Comparison of ENCODE assay signal across 11 cellular contexts in genomic region chr14:104139460-104140212, GRCh38. TPM values are rescaled to one million over a fixed set of nuclear protein-coding genes. Genes with fewer than 3 reads are reported as not detected.
DNase-seq lines count a peak whose midpoint lies in the region; ATAC-seq and TF ChIP-seq lines count a peak whose summit lies in the region.
"Had no signal": no experiment of that assay in that cellular context is flagged by ENCODE, and none has a peak within 500 bp of the region (broad histone marks: within the 10 kb centered on the region; RNA-seq: fewer than 3 reads in every experiment).

No MANE protein-coding gene starts in this region.

- ATAC-seq in left lung (no peak), GM21786 (IDR thresholded peaks at IDR 0.05; ENCODE audit: unreplicated experiment) (no peak), GM21515 (IDR thresholded peaks at IDR 0.05; ENCODE audit: unreplicated experiment) (no peak)

- H3F3A ChIP-seq in smooth muscle cell (ENCODE audit: low read depth): no peaks in the 10 kb centered on the region

- intact Hi-C loops in left lung (cut with DNase I): loop anchor here (5.0 to 10.0 kb wide), 3 partner anchors 423 to 495 kb away; no protein-coding TSS in a partner anchor

- H3K27me3 ChIP-seq in left lung: peaks cover 40 to 60% of the 10 kb centered on the region in 2 donors
- peaks cover 25% of the 10 kb centered on the region for H3K27me3 ChIP-seq in smooth muscle cell (ENCODE audit: low read depth)

- H3K4me1 ChIP-seq in left lung: peaks cover 13 to 39% of the 10 kb centered on the region in 2 donors
- peaks cover 35% of the 10 kb centered on the region for H3K4me1 ChIP-seq in smooth muscle cell (ENCODE audit: low read depth)

- no peak for DNase-seq in Jurkat, Clone E6-1 (ENCODE audit: low read depth, low spot score)
- no peak for DNase-seq in choroid plexus epithelial cell (ENCODE audit: low read depth)
- DNase-seq in left lung: peak; percentile 27 to 69
- no peak for DNase-seq in smooth muscle cell (lab: John Stamatoyannopoulos, UW; ENCODE audit: unreplicated experiment)
- no peak for DNase-seq in activated naive CD4-positive, alpha-beta T cell (lab: John Stamatoyannopoulos, UW)
- DNase-seq in NCI-H2081 (lab: John Stamatoyannopoulos, UW): no peak
- DNase-seq: activated B cell treated with CpG ODN at 0.5 μM for 24 hours; activated naive CD4-positive, alpha-beta T cell treated with Interleukin-2 at 50 U/mL for 16 hours; NCI-H146 had no signal

- H3K9ac ChIP-seq in smooth muscle cell (ENCODE audit: low read depth): no peak overlapping the region

- TF ChIP-seq CTCF in choroid plexus epithelial cell (conservative IDR thresholded peaks at IDR 0.05; ENCODE audit: low read depth, low read length) (no peak), left lung (IDR thresholded peaks at IDR 0.05) (no peak), smooth muscle cell (IDR thresholded peaks at IDR 0.05; ENCODE audit: borderline replicate concordance, insufficient read depth, poor library complexity, severe bottlenecking) (no peak)

- H2AFZ ChIP-seq in smooth muscle cell (ENCODE audit: low read depth): no peak overlapping the region

- WGBS in smooth muscle cell (ENCODE audit: low lambda C conversion rate): 31% methylated on average over 14 of the region's 14 CpGs

- peak overlapping the region; percentile 60 for H3K4me3 ChIP-seq in Jurkat, Clone E6-1 (ENCODE audit: low read length)
- H3K4me3 ChIP-seq in choroid plexus epithelial cell (ENCODE audit: low read depth, low read length) (peak overlapping the region; percentile 57), left lung (peak overlapping the region; percentile 35 to 50), smooth muscle cell (peak overlapping the region; percentile 69)

- H4K20me1 ChIP-seq in smooth muscle cell (ENCODE audit: low read depth): peaks cover 16% of the 10 kb centered on the region

- H3K36me3 ChIP-seq in left lung (no peaks in the 10 kb centered on the region), smooth muscle cell (ENCODE audit: low read depth) (no peaks in the 10 kb centered on the region)

- H3K9me3 ChIP-seq in left lung (no peaks in the 10 kb centered on the region), smooth muscle cell (replicated peaks; ENCODE audit: low read depth) (no peaks in the 10 kb centered on the region)

- H3K27ac ChIP-seq in left lung: no peak overlapping the region
- no peak overlapping the region for H3K27ac ChIP-seq in smooth muscle cell (ENCODE audit: low read depth)

- H3K4me2 ChIP-seq in smooth muscle cell: peak overlapping the region; percentile 98

- H3K79me2 ChIP-seq in smooth muscle cell (ENCODE audit: low read depth): peaks cover 8% of the 10 kb centered on the region

RNA-seq across cellular contexts. Expression of gene KIF26A, which starts 1.2 kb away (rescaled TPM):
- polyA plus RNA-seq in Jurkat, Clone E6-1 (2012; ENCODE audit: insufficient read depth, insufficient read length): 8.0 TPM
- total RNA-seq in left lung (1 to 10 TPM; 4.5 to 5.4 TPM), smooth muscle cell (4.4 and 5.9 TPM in 2 replicates)
- polyA plus RNA-seq in smooth muscle cell: 4.0 and 4.4 TPM in 2 replicates
- total RNA-seq: activated B cell treated with CpG ODN at 0.5 μM for 24 hours had no signal

RNA-seq across cellular contexts. Expression of gene ASPG, which starts 54.1 kb away (rescaled TPM):
- not detected for polyA plus RNA-seq in Jurkat, Clone E6-1 (2012; ENCODE audit: insufficient read depth, insufficient read length)
- total RNA-seq in left lung (1 to 10 TPM; 1.4 TPM), smooth muscle cell (0.18 and 0.49 TPM in 2 replicates)
- 0.47 and 1.2 TPM in 2 replicates for polyA plus RNA-seq in smooth muscle cell
- total RNA-seq: activated B cell treated with CpG ODN at 0.5 μM for 24 hours had no signal

Comparison
In these comparisons a context has a peak if more than half of its experiments do, and no peak if none do; other contexts are left out.
1. DNase-seq: peak in left lung (2 of 2); none in Jurkat, Clone E6-1 (single experiment), choroid plexus epithelial cell (single experiment), smooth muscle cell (single experiment), activated naive CD4-positive, alpha-beta T cell (0 of 4) and NCI-H2081 (0 of 2).
2. Peak in every context shown above with its lines, with median percentiles within 50 percentile points of each other: H3K4me3 ChIP-seq.